ENCODE assay signal across 21 cellular contexts in the genomic region with DNA sequence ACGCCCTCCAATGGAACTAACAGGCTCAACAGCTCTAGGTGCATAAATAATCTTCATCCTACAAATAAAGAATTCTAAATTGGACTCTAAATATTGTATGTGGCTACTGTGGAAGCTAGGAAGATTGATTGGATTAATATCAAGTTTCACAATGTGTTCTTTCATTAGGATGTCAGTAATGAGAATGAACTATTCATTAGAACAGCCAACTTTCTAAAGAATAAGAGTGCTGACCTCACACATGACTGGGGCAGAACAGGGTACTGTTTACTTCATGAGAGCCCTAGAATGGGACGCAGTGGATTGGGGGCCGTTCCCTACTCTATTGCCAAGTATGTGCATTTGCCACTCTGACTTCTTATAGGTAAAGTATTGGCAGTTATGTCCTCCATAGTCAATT.
DNase-seq lines count a peak whose midpoint lies in the region; ATAC-seq lines count a peak whose summit lies in the region.
"Had no signal": no experiment of that assay in that cellular context is flagged by ENCODE, and none has a peak within 500 bp of the region (broad histone marks: within the 10 kb centered on the region; RNA-seq: fewer than 3 reads in every experiment).

No MANE protein-coding gene starts in this region.

- no peak for ATAC-seq in GM21786 (IDR thresholded peaks at IDR 0.05; ENCODE audit: unreplicated experiment)
- ATAC-seq: A549, HCT116 had no signal

- POLR2A ChIA-PET in activated CD4-positive, alpha-beta T cell treated with anti-CD3 and anti-CD28 coated beads, Interleukin-2, amount 10 ng/mL, durations not matched to agents 7 days and 5 days (lab: Charles Lee) = no interaction called here

- H3K27me3 Mint-ChIP-seq in activated T-helper 1 cell treated with anti-CD3 and anti-CD28 coated beads, Interleukin-12 subunit alpha, Interleukin-12 subunit beta, Interleukin-2, Interleukin-4 antibody, amounts not matched to agents 30 ng/mL and 10 ng/mL and 1 ng/mL, durations not matched to agents 14 hours and 24 hours and 36 hours (ENCODE audit: insufficient read depth) = no peaks in the 10 kb centered on the region
- H3K27me3 Mint-ChIP-seq in activated CD4-positive, alpha-beta T cell treated with anti-CD3 and anti-CD28 coated beads, Interleukin-2, amount 10 ng/mL, durations not matched to agents 7 days and 5 days = no peaks in the 10 kb centered on the region
- H3K27me3 Mint-ChIP-seq: CD4-positive, alpha-beta memory T cell had no signal

- no peaks in the 10 kb centered on the region for H3K4me1 Mint-ChIP-seq in activated T-helper 1 cell treated with anti-CD3 and anti-CD28 coated beads, Interleukin-12 subunit alpha, Interleukin-12 subunit beta, Interleukin-2, Interleukin-4 antibody, amounts not matched to agents 30 ng/mL and 10 ng/mL and 1 ng/mL, durations not matched to agents 14 hours and 24 hours and 36 hours (ENCODE audit: low read depth)
- H3K4me1 Mint-ChIP-seq in activated CD4-positive, alpha-beta T cell treated with anti-CD3 and anti-CD28 coated beads, Interleukin-2, amount 10 ng/mL, durations not matched to agents 7 days and 5 days = no peaks in the 10 kb centered on the region
- H3K4me1 Mint-ChIP-seq: CD14-positive monocyte; CD4-positive, alpha-beta memory T cell had no signal

- no peaks in the 10 kb centered on the region for H3K36me3 Mint-ChIP-seq in activated T-helper 1 cell treated with anti-CD3 and anti-CD28 coated beads, Interleukin-12 subunit alpha, Interleukin-12 subunit beta, Interleukin-2, Interleukin-4 antibody, amounts not matched to agents 30 ng/mL and 10 ng/mL and 1 ng/mL, durations not matched to agents 14 hours and 24 hours and 36 hours (ENCODE audit: low read depth)
- no peaks in the 10 kb centered on the region for H3K36me3 Mint-ChIP-seq in activated CD4-positive, alpha-beta T cell treated with anti-CD3 and anti-CD28 coated beads, Interleukin-2, amount 10 ng/mL, durations not matched to agents 7 days and 5 days (ENCODE audit: low read depth)
- H3K36me3 Mint-ChIP-seq: CD14-positive monocyte; CD4-positive, alpha-beta memory T cell had no signal

- no peak overlapping the region for H3K27ac Mint-ChIP-seq in activated T-helper 1 cell treated with anti-CD3 and anti-CD28 coated beads, Interleukin-12 subunit alpha, Interleukin-12 subunit beta, Interleukin-2, Interleukin-4 antibody, amounts not matched to agents 30 ng/mL and 10 ng/mL and 1 ng/mL, durations not matched to agents 14 hours and 24 hours and 36 hours
- H3K27ac Mint-ChIP-seq in activated CD4-positive, alpha-beta T cell treated with anti-CD3 and anti-CD28 coated beads, Interleukin-2, amount 10 ng/mL, durations not matched to agents 7 days and 5 days = no peak overlapping the region
- H3K27ac Mint-ChIP-seq: CD14-positive monocyte; CD4-positive, alpha-beta memory T cell; HFFc6 had no signal

- DNase-seq in Ammon's horn (ENCODE audit: low spot score) = peak; percentile 21
- DNase-seq in globus pallidus (ENCODE audit: low spot score) = peak; percentile 60
- peak; percentile 86 for DNase-seq in pons (ENCODE audit: low spot score)
- no peak for DNase-seq in activated T-helper 1 cell treated with anti-CD3 and anti-CD28 coated beads, Interleukin-12 subunit alpha, Interleukin-12 subunit beta, Interleukin-2, Interleukin-4 antibody, amounts not matched to agents 30 ng/mL and 10 ng/mL and 1 ng/mL, durations not matched to agents 14 hours and 24 hours and 36 hours (ENCODE audit: low spot score)
- no peak for DNase-seq in activated CD4-positive, alpha-beta T cell treated with anti-CD3 and anti-CD28 coated beads, Interleukin-2, amount 10 ng/mL, durations not matched to agents 7 days and 5 days
- DNase-seq: AML-193; CD4-positive, alpha-beta memory T cell; DMS153; DMS79 treated with DMSO at 0.1 percent for 48 hours; GF-D8; GOT3; H7; HFFc6 had no signal

- H3K27ac ChIP-seq in temporal lobe (ENCODE audit: low read depth, low read length) = peak overlapping the region; percentile 2
- H3K27ac ChIP-seq: 22Rv1, A549, BLaER1, HL-60 had no signal

- intact Hi-C loops in activated T-helper 1 cell treated with anti-CD3 and anti-CD28 coated beads, Interleukin-12 subunit alpha, Interleukin-12 subunit beta, Interleukin-2, Interleukin-4 antibody, amounts not matched to agents 30 ng/mL and 10 ng/mL and 1 ng/mL, durations not matched to agents 14 hours and 24 hours and 36 hours (cut with micrococcal nuclease) = no loop called here

- H3K4me3 Mint-ChIP-seq in activated T-helper 1 cell treated with anti-CD3 and anti-CD28 coated beads, Interleukin-12 subunit alpha, Interleukin-12 subunit beta, Interleukin-2, Interleukin-4 antibody, amounts not matched to agents 30 ng/mL and 10 ng/mL and 1 ng/mL, durations not matched to agents 14 hours and 24 hours and 36 hours = no peak overlapping the region
- H3K4me3 Mint-ChIP-seq in activated CD4-positive, alpha-beta T cell treated with anti-CD3 and anti-CD28 coated beads, Interleukin-2, amount 10 ng/mL, durations not matched to agents 7 days and 5 days = no peak overlapping the region
- H3K4me3 Mint-ChIP-seq: CD14-positive monocyte; CD4-positive, alpha-beta memory T cell; HFFc6 had no signal

- H3K9me3 Mint-ChIP-seq in activated T-helper 1 cell treated with anti-CD3 and anti-CD28 coated beads, Interleukin-12 subunit alpha, Interleukin-12 subunit beta, Interleukin-2, Interleukin-4 antibody, amounts not matched to agents 30 ng/mL and 10 ng/mL and 1 ng/mL, durations not matched to agents 14 hours and 24 hours and 36 hours = peaks cover 26% of the 10 kb centered on the region
- H3K9me3 Mint-ChIP-seq in activated CD4-positive, alpha-beta T cell treated with anti-CD3 and anti-CD28 coated beads, Interleukin-2, amount 10 ng/mL, durations not matched to agents 7 days and 5 days = peaks cover 12% of the 10 kb centered on the region

- CTCF ChIA-PET in activated CD4-positive, alpha-beta T cell treated with anti-CD3 and anti-CD28 coated beads, Interleukin-2, amount 10 ng/mL, durations not matched to agents 7 days and 5 days (lab: Charles Lee) = no interaction called here

Comparison
In these comparisons a context has a peak if more than half of its experiments do, and no peak if none do; other contexts are left out.
1. DNase-seq: peak in Ammon's horn (single experiment), globus pallidus (single experiment) and pons (single experiment); none in activated T-helper 1 cell treated with anti-CD3 and anti-CD28 coated beads, Interleukin-12 subunit alpha, Interleukin-12 subunit beta, Interleukin-2, Interleukin-4 antibody, amounts not matched to agents 30 ng/mL and 10 ng/mL and 1 ng/mL, durations not matched to agents 14 hours and 24 hours and 36 hours (single experiment) and activated CD4-positive, alpha-beta T cell treated with anti-CD3 and anti-CD28 coated beads, Interleukin-2, amount 10 ng/mL, durations not matched to agents 7 days and 5 days (single experiment).